10 cellular contexts compared by ENCODE assay signal in the genomic region with DNA sequence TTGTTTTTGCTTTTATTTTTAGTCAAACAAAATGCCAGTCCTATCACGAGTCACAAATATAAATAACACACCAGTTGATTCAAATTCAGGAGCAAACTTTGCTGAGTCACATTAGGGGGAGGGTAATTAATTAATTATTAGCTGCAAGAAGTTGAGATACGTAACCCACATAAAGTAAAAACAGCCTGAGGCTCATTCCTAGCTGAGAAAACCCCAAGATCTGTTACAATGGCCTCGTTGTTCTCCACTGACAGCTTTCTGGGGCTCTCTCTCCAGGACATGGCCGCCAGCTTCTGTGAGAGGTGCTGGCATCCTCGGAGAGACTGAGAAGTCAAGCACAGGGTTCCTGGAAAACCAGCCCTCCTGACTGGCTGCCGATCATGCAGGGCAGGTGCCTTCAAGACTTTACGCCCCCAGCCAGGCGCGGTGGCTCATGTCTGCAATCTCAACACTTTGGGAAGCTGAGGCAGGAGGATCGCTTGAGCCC. TPM values are rescaled to one million over a fixed set of nuclear protein-coding genes. Genes with fewer than 3 reads are reported as not detected.
DNase-seq lines count a peak whose midpoint lies in the region; ATAC-seq and TF ChIP-seq lines count a peak whose summit lies in the region.
"Had no signal": no experiment of that assay in that cellular context is flagged by ENCODE, and none has a peak within 500 bp of the region (broad histone marks: within the 10 kb centered on the region; RNA-seq: fewer than 3 reads in every experiment).

No MANE protein-coding gene starts in this region.

- ATAC-seq in GM18511 (IDR thresholded peaks at IDR 0.05; ENCODE audit: unreplicated experiment) (no peak), GM21381 (IDR thresholded peaks at IDR 0.05; ENCODE audit: unreplicated experiment) (no peak)
- ATAC-seq: gastroesophageal sphincter had no signal

- no peaks in the 10 kb centered on the region for H3K36me3 ChIP-seq in left ventricle myocardium inferior
- H3K36me3 ChIP-seq: transverse colon had no signal

- H3K27ac Mint-ChIP-seq in neural crest cell (ENCODE audit: unreplicated experiment) = peak overlapping the region; percentile 3

- no peak for TF ChIP-seq CTCF in left ventricle myocardium inferior (IDR thresholded peaks at IDR 0.05; ENCODE audit: borderline replicate concordance)
- TF ChIP-seq CTCF in neural crest cell (conservative IDR thresholded peaks at IDR 0.05) = no peak
- no peak for TF ChIP-seq CTCF in lower leg skin (IDR thresholded peaks at IDR 0.05)

- intact Hi-C loops in left ventricle myocardium inferior (cut with micrococcal nuclease) = no loop called here
- intact Hi-C loops in cardiac septum (cut with DNase I) = no loop called here
- intact Hi-C loops in lower leg skin (cut with DNase I; ENCODE audit: low total_unique reads) = no loop called here

- peak overlapping the region; percentile 14 for H3K4me3 Mint-ChIP-seq in neural crest cell

- H3K9me3 Mint-ChIP-seq in neural crest cell = no peaks in the 10 kb centered on the region

- WGBS in lower leg skin, 2 donors = 61 to 68% methylated on average over 10 of the region's 10 CpGs

- H3K27me3 ChIP-seq in left ventricle myocardium inferior (ENCODE audit: low read depth) = no peaks in the 10 kb centered on the region
- H3K27me3 ChIP-seq: gastroesophageal sphincter, transverse colon had no signal

- no peaks in the 10 kb centered on the region for H3K36me3 Mint-ChIP-seq in neural crest cell (ENCODE audit: low read depth)

- DNase-seq in left ventricle myocardium inferior (no peak), cardiac septum (ENCODE audit: low spot score) (no peak), globus pallidus (ENCODE audit: low spot score) (peak; percentile 85), neural crest cell (ENCODE audit: low read depth, low spot score) (no peak), lower leg skin (ENCODE audit: low spot score in 2 of 2) (no peak)
- DNase-seq in stimulated activated CD4-positive, alpha-beta T cell treated with anti-CD3 and anti-CD28 coated beads, Interleukin-4, amount 100 ng/mL, for 24 hours = no peak
- DNase-seq: transverse colon had no signal

- H3K4me3 ChIP-seq in left ventricle myocardium inferior (no peak overlapping the region), lower leg skin (ENCODE audit: low read depth, poor library complexity, severe bottlenecking) (no peak overlapping the region)
- H3K4me3 ChIP-seq: gastroesophageal sphincter, transverse colon had no signal

- peak overlapping the region; percentile 6 for H3K27ac ChIP-seq in left ventricle myocardium inferior (replicated peaks)
- H3K27ac ChIP-seq: gastroesophageal sphincter, transverse colon had no signal

- TF ChIP-seq POLR2A in lower leg skin (IDR thresholded peaks at IDR 0.05) = no peak

- H3K9me3 ChIP-seq in left ventricle myocardium inferior (replicated peaks) = no peaks in the 10 kb centered on the region
- H3K9me3 ChIP-seq: gastroesophageal sphincter, transverse colon had no signal

- peaks cover 3% of the 10 kb centered on the region for H3K27me3 Mint-ChIP-seq in neural crest cell (ENCODE audit: low read depth)

- H3K4me1 ChIP-seq in left ventricle myocardium inferior = peaks cover 11% of the 10 kb centered on the region
- H3K4me1 ChIP-seq: gastroesophageal sphincter had no signal

- peaks cover 31% of the 10 kb centered on the region for H3K4me1 Mint-ChIP-seq in neural crest cell

RNA-seq across cellular contexts. Expression of a gene that starts 11.1 kb away (rescaled TPM):
- total RNA-seq in left ventricle myocardium inferior (22.4 TPM), cardiac septum (31.9 TPM), neural crest cell (5.6 and 8.9 TPM in 2 replicates), lower leg skin (10 to 100 TPM; 17.4 to 51.2 (median 27.0) TPM)

RNA-seq across cellular contexts. Expression of a gene that starts 29.1 kb away (rescaled TPM):
- total RNA-seq in left ventricle myocardium inferior (13.6 TPM), cardiac septum (16.2 TPM), neural crest cell (44.1 and 44.4 TPM in 2 replicates), lower leg skin (10 to 100 TPM; 13.1 to 21.2 (median 18.3) TPM)

RNA-seq across cellular contexts. Expression of a gene that starts 39.2 kb away (rescaled TPM):
- total RNA-seq in left ventricle myocardium inferior (41.4 TPM), cardiac septum (45.4 TPM), neural crest cell (57.1 and 64.6 TPM in 2 replicates), lower leg skin (100 to 1,000 TPM in 1 of 4 donors, 10 to 100 TPM in 3; 68.1 to 111 (median 83.2) TPM)

RNA-seq across cellular contexts. Expression of a gene that starts 48.0 kb away (rescaled TPM):
- 79.1 TPM for total RNA-seq in left ventricle myocardium inferior
- total RNA-seq in cardiac septum = 82.4 TPM
- 21.7 and 23.8 TPM in 2 replicates for total RNA-seq in neural crest cell
- 1 to 10 TPM; 1.4 to 4.8 (median 3.3) TPM for total RNA-seq in lower leg skin
